22 cellular contexts compared by ENCODE assay signal in genomic region chr4:84908876-84909275, GRCh38. TPM values are rescaled to one million over a fixed set of nuclear protein-coding genes. Genes with fewer than 3 reads are reported as not detected.
DNase-seq lines count a peak whose midpoint lies in the region; ATAC-seq, FAIRE-seq and TF ChIP-seq lines count a peak whose summit lies in the region.
"Had no signal": no experiment of that assay in that cellular context is flagged by ENCODE, and none has a peak within 500 bp of the region (broad histone marks: within the 10 kb centered on the region; RNA-seq: fewer than 3 reads in every experiment).

No MANE protein-coding gene starts in this region.

- peak; percentile 90 for FAIRE-seq in endometrium (lab: Jason Lieb, UNC)
- FAIRE-seq in islet of Langerhans (lab: Jason Lieb, UNC) = peak; percentile 45
- FAIRE-seq: GM12878, GM19239, H1 had no signal

- DNase-seq in WTC11 (ENCODE audit: low spot score) (no peak), DMS 273 treated with DMSO at 0.1 percent for 48 hours (lab: John Stamatoyannopoulos, UW) (no peak), ureter (ENCODE audit: low spot score) (no peak), head of caudate nucleus (no peak), ovary (no peak)
- DNase-seq: Caco-2; CD4-positive, CD25-positive, alpha-beta regulatory T cell; CD8-positive, alpha-beta T cell; DMS79; EL; GDM1; GM23248; H7 had no signal

- H3K27me3 Mint-ChIP-seq in WTC11 (ENCODE audit: low read depth) = no peaks in the 10 kb centered on the region
- H3K27me3 Mint-ChIP-seq: CD4-positive, CD25-positive, alpha-beta regulatory T cell had no signal

- no peak for ATAC-seq in WTC11
- ATAC-seq: CD8-positive, alpha-beta T cell; GM12878; HCT116 had no signal

- POLR2A ChIA-PET in WTC11 (lab: Charles Lee) = interaction anchor here (0.7 kb wide), 1 partner anchor 57 kb away, joined by 3 read pairs; the partner anchor contains the start of gene WDFY3

- no peak for TF ChIP-seq CTCF in WTC11 (IDR thresholded peaks at IDR 0.05)
- no peak for TF ChIP-seq CTCF in ovary (IDR thresholded peaks at IDR 0.05)

- CTCF ChIA-PET in WTC11 (lab: Charles Lee) = no interaction called here

- no peaks in the 10 kb centered on the region for H3K27me3 ChIP-seq in ovary
- H3K27me3 ChIP-seq: BLaER1 had no signal

- no peak overlapping the region for H3K4me3 Mint-ChIP-seq in WTC11
- H3K4me3 Mint-ChIP-seq: B cell; CD4-positive, CD25-positive, alpha-beta regulatory T cell; CD8-positive, alpha-beta T cell had no signal

- no peak overlapping the region for H3K4me3 ChIP-seq in ovary
- H3K4me3 ChIP-seq: BLaER1, GM12878, GM23248 had no signal

- H3K4me1 Mint-ChIP-seq in WTC11 = peaks cover 38% of the 10 kb centered on the region
- H3K4me1 Mint-ChIP-seq: B cell; CD4-positive, CD25-positive, alpha-beta regulatory T cell had no signal

- H3K36me3 Mint-ChIP-seq in WTC11 = peaks cover 20% of the 10 kb centered on the region
- H3K36me3 Mint-ChIP-seq: CD4-positive, CD25-positive, alpha-beta regulatory T cell; CD8-positive, alpha-beta T cell had no signal

- H3K27ac Mint-ChIP-seq in WTC11 = peak overlapping the region; percentile 41; the same call in 1 of the 2 replicates
- H3K27ac Mint-ChIP-seq: B cell; CD4-positive, CD25-positive, alpha-beta regulatory T cell; CD8-positive, alpha-beta T cell had no signal

- no peaks in the 10 kb centered on the region for H3K9me3 ChIP-seq in ovary
- H3K9me3 ChIP-seq: BLaER1, Caco-2 had no signal

- TF ChIP-seq POLR2A in ovary (IDR thresholded peaks at IDR 0.05) = no peak

- WGBS in ovary, 3 donors = 42 to 64% (median 53%) methylated on average over 4 of the region's 4 CpGs

- no peak for TF ChIP-seq EP300 in ovary (IDR thresholded peaks at IDR 0.05)

- H3K36me3 ChIP-seq in ovary = no peaks in the 10 kb centered on the region

- no peak overlapping the region for H3K27ac ChIP-seq in ovary
- H3K27ac ChIP-seq: BLaER1, C4-2B, GM23248 had no signal

- H3K9me3 Mint-ChIP-seq in WTC11 = peaks cover 15% of the 10 kb centered on the region
- H3K9me3 Mint-ChIP-seq: CD8-positive, alpha-beta T cell had no signal

- peaks cover 7% of the 10 kb centered on the region for H3K4me1 ChIP-seq in ovary (ENCODE audit: insufficient read depth)
- H3K4me1 ChIP-seq: BLaER1, Caco-2 had no signal

- intact Hi-C loops in head of caudate nucleus (cut with DNase I) (no loop called here), ovary (cut with DNase I) (no loop called here)

TF ChIP-seq in WTC11, 78 proteins besides CTCF, POLR2A, EP300 and RAD21:
- TF ChIP-seq NFE2L1 (CRISPR knock-in tag; IDR thresholded peaks at IDR 0.05) (no peak), ATF2 (CRISPR knock-in tag; IDR thresholded peaks at IDR 0.05; ENCODE audit: borderline replicate concordance, low read depth) (no peak), MAX (CRISPR knock-in tag; IDR thresholded peaks at IDR 0.05) (no peak), MLX (CRISPR knock-in tag; IDR thresholded peaks at IDR 0.05) (no peak), OVOL2 (CRISPR knock-in tag; IDR thresholded peaks at IDR 0.05; ENCODE audit: borderline replicate concordance) (no peak), MYBL2 (CRISPR knock-in tag; IDR thresholded peaks at IDR 0.05) (no peak), CBFB (CRISPR knock-in tag; IDR thresholded peaks at IDR 0.05; ENCODE audit: low read depth) (no peak), FOXJ3 (CRISPR knock-in tag; IDR thresholded peaks at IDR 0.05; ENCODE audit: borderline replicate concordance) (no peak), JUN (CRISPR knock-in tag; IDR thresholded peaks at IDR 0.05) (no peak), IRF1 (CRISPR knock-in tag; IDR thresholded peaks at IDR 0.05) (no peak), GRHL2 (CRISPR knock-in tag; IDR thresholded peaks at IDR 0.05; ENCODE audit: insufficient replicate concordance, severe bottlenecking) (no peak), SOX15 (CRISPR knock-in tag; IDR thresholded peaks at IDR 0.05) (no peak)
- TF ChIP-seq, protein P1, sequence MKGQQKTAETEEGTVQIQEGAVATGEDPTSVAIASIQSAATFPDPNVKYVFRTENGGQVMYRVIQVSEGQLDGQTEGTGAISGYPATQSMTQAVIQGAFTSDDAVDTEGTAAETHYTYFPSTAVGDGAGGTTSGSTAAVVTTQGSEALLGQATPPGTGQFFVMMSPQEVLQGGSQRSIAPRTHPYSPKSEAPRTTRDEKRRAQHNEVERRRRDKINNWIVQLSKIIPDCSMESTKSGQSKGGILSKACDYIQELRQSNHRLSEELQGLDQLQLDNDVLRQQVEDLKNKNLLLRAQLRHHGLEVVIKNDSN (CRISPR knock-in tag; IDR thresholded peaks at IDR 0.05) = no peak
TF ChIP-seq in WTC11: peak in this region for 0.

RNA-seq across cellular contexts. Expression of gene WDFY3, which starts 57.6 kb away (rescaled TPM):
- 62.0 to 77.2 TPM (median 71.4 TPM) in 3 replicates for total RNA-seq in WTC11 (2021)
- 136 TPM for total RNA-seq in ureter
- total RNA-seq in ovary = 10 to 100 TPM; 66.9 to 90.0 (median 77.6) TPM
- 10 to 100 TPM; 13.2 to 36.8 TPM for polyA plus RNA-seq in ovary
- total RNA-seq: CD8-positive, alpha-beta T cell had no signal
- polyA plus RNA-seq: CD4-positive, CD25-positive, alpha-beta regulatory T cell had no signal
